ENCODE assay signal across 8 cellular contexts in genomic region chr20:17611290-17611539, GRCh38. TPM values are rescaled to one million over a fixed set of nuclear protein-coding genes. Genes with fewer than 3 reads are reported as not detected.
A peak's percentile ranks its signal among the peaks of the same experiment; 100 is the strongest.
DNase-seq lines count a peak whose midpoint lies in the region; ATAC-seq and TF ChIP-seq lines count a peak whose summit lies in the region.

No MANE protein-coding gene starts in this region.

- peak overlapping the region; percentile 88 for H3K27ac Mint-ChIP-seq in CD4-positive, alpha-beta T cell
- no peak overlapping the region for H3K27ac Mint-ChIP-seq in neural progenitor cell

- H3K4me3 ChIP-seq in MM.1S (ENCODE audit: low read length): no peak overlapping the region
- peak overlapping the region; percentile 45 for H3K4me3 ChIP-seq in coronary artery
- no peak overlapping the region for H3K4me3 ChIP-seq in osteoblast (ENCODE audit: insufficient read depth, low read length)
- H3K4me3 ChIP-seq in SJCRH30: no peak overlapping the region
- no peak overlapping the region for H3K4me3 ChIP-seq in neural progenitor cell

- peak; percentile 25 for ATAC-seq in CD4-positive, alpha-beta T cell (ENCODE audit: poor library complexity)
- ATAC-seq in HG03439 (IDR thresholded peaks at IDR 0.05; ENCODE audit: unreplicated experiment): no peak
- no peak for ATAC-seq in GM21360 (IDR thresholded peaks at IDR 0.05; ENCODE audit: unreplicated experiment)

- H3K4me3 Mint-ChIP-seq in CD4-positive, alpha-beta T cell: peak overlapping the region; percentile 25
- H3K4me3 Mint-ChIP-seq in neural progenitor cell: no peak overlapping the region

- CTCF ChIA-PET in CD4-positive, alpha-beta T cell (lab: Charles Lee): interaction anchor here (0.6 to 2.4 kb wide), 3 partner anchors 49 to 74 kb away, joined by 4 to 8 read pairs (median 5); partner anchors contain the start of gene RRBP1

- H3K9me3 Mint-ChIP-seq in CD4-positive, alpha-beta T cell: no peaks in the 10 kb centered on the region
- no peaks in the 10 kb centered on the region for H3K9me3 Mint-ChIP-seq in neural progenitor cell

- H3K36me3 ChIP-seq in MM.1S (replicated peaks; ENCODE audit: insufficient read depth, low read length) (no peaks in the 10 kb centered on the region), osteoblast (ENCODE audit: insufficient read depth, low read length) (peaks cover 67% of the 10 kb centered on the region), SJCRH30 (peaks cover 5% of the 10 kb centered on the region), neural progenitor cell (no peaks in the 10 kb centered on the region)

- no peaks in the 10 kb centered on the region for H3K9me3 ChIP-seq in CD4-positive, alpha-beta T cell (ENCODE audit: control insufficient read depth, low read length)
- H3K9me3 ChIP-seq in MM.1S (replicated peaks; ENCODE audit: insufficient read depth, low read length) (no peaks in the 10 kb centered on the region), osteoblast (ENCODE audit: low read depth, low read length) (no peaks in the 10 kb centered on the region), SJCRH30 (replicated peaks) (no peaks in the 10 kb centered on the region), neural progenitor cell (ENCODE audit: low read depth) (no peaks in the 10 kb centered on the region)

- H3K79me2 ChIP-seq in MM.1S (ENCODE audit: low read length) (0 out of 2 replicates have a peak, but pooled peaks cover 6% of the 10 kb centered on the region), osteoblast (ENCODE audit: insufficient read depth, low read length) (peaks cover 9% of the 10 kb centered on the region), neural progenitor cell (ENCODE audit: low read depth) (no peaks in the 10 kb centered on the region)

- H3K9ac ChIP-seq in MM.1S (ENCODE audit: low read length) (no peak overlapping the region), neural progenitor cell (no peak overlapping the region)

- DNase-seq in CD4-positive, alpha-beta T cell: no peak
- DNase-seq in MM.1S: no peak
- DNase-seq in coronary artery (ENCODE audit: low spot score): no peak
- DNase-seq in osteoblast (ENCODE audit: insufficient read length, low spot score, missing footprints): peak; percentile 84
- DNase-seq in SJCRH30: no peak
- DNase-seq in neural progenitor cell (ENCODE audit: low spot score): no peak

- peaks cover 43% of the 10 kb centered on the region for H3F3A ChIP-seq in MM.1S (ENCODE audit: insufficient read depth, low read length)
- no peaks in the 10 kb centered on the region for H3F3A ChIP-seq in neural progenitor cell (ENCODE audit: low read depth)

- TF ChIP-seq CTCF in CD4-positive, alpha-beta T cell (IDR thresholded peaks at IDR 0.05): peak; percentile 36
- TF ChIP-seq CTCF in MM.1S (IDR thresholded peaks at IDR 0.05; ENCODE audit: low read length): no peak
- no peak for TF ChIP-seq CTCF in coronary artery (IDR thresholded peaks at IDR 0.05)
- TF ChIP-seq CTCF in osteoblast (IDR thresholded peaks at IDR 0.05; ENCODE audit: extremely low read depth, low read depth, low read length): no peak
- TF ChIP-seq CTCF in neural progenitor cell (IDR thresholded peaks at IDR 0.05): no peak

- peaks cover 44% of the 10 kb centered on the region for H3K4me1 Mint-ChIP-seq in CD4-positive, alpha-beta T cell (ENCODE audit: low read depth)
- H3K4me1 Mint-ChIP-seq in neural progenitor cell: peaks cover 10% of the 10 kb centered on the region

- no peaks in the 10 kb centered on the region for H3K9me2 ChIP-seq in MM.1S (replicated peaks; ENCODE audit: insufficient read depth, low read length)

- no peaks in the 10 kb centered on the region for H3K27me3 Mint-ChIP-seq in CD4-positive, alpha-beta T cell
- H3K27me3 Mint-ChIP-seq in neural progenitor cell (ENCODE audit: insufficient read depth, low read depth): peaks cover 7% of the 10 kb centered on the region

- H3K36me3 Mint-ChIP-seq in CD4-positive, alpha-beta T cell (ENCODE audit: low read depth): peaks cover 31% of the 10 kb centered on the region
- H3K36me3 Mint-ChIP-seq in neural progenitor cell: peaks cover 8% of the 10 kb centered on the region

- H4K20me1 ChIP-seq in MM.1S (ENCODE audit: insufficient read depth, low read length) (no peaks in the 10 kb centered on the region), osteoblast (ENCODE audit: insufficient read depth, low read length) (peaks cover 39% of the 10 kb centered on the region), neural progenitor cell (ENCODE audit: low read depth) (peaks cover 36% of the 10 kb centered on the region)

- H3K27ac ChIP-seq in CD4-positive, alpha-beta T cell (ENCODE audit: low read depth, low read length): peak overlapping the region; percentile 83
- peak overlapping the region; percentile 52; the same call in 1 of the 2 replicates for H3K27ac ChIP-seq in MM.1S (ENCODE audit: low read length)
- H3K27ac ChIP-seq in coronary artery: peak overlapping the region; percentile 74 to 93
- H3K27ac ChIP-seq in osteoblast (ENCODE audit: low read depth, low read length): peak overlapping the region; percentile 85
- no peak overlapping the region for H3K27ac ChIP-seq in SJCRH30
- no peak overlapping the region for H3K27ac ChIP-seq in neural progenitor cell

- no peak overlapping the region for H2AFZ ChIP-seq in MM.1S (ENCODE audit: low read length)
- no peak overlapping the region for H2AFZ ChIP-seq in osteoblast (ENCODE audit: low read length)
- H2AFZ ChIP-seq in neural progenitor cell (replicated peaks): no peak overlapping the region

- H3K4me2 ChIP-seq in MM.1S (ENCODE audit: low read depth, low read length) (peak overlapping the region; percentile 16; the same call in 1 of the 2 replicates), osteoblast (ENCODE audit: insufficient read depth, low read length) (no peak overlapping the region), neural progenitor cell (no peak overlapping the region)

- no peaks in the 10 kb centered on the region for H3K27me3 ChIP-seq in CD4-positive, alpha-beta T cell (ENCODE audit: control insufficient read depth, insufficient read depth, low read length)
- no peaks in the 10 kb centered on the region for H3K27me3 ChIP-seq in MM.1S (replicated peaks; ENCODE audit: insufficient read depth, low read length)
- H3K27me3 ChIP-seq in osteoblast (ENCODE audit: insufficient read depth, low read length): no peaks in the 10 kb centered on the region
- no peaks in the 10 kb centered on the region for H3K27me3 ChIP-seq in SJCRH30
- H3K27me3 ChIP-seq in neural progenitor cell: no peaks in the 10 kb centered on the region

- intact Hi-C loops in CD4-positive, alpha-beta T cell (cut with DNase I, micrococcal nuclease): loop anchor here in 1 of 2 experiments (5.0 kb wide), 1 partner anchor 71 kb away; the partner anchor contains the start of gene RRBP1

- POLR2A ChIA-PET in CD4-positive, alpha-beta T cell (lab: Charles Lee): interaction anchor here (1.0 to 2.5 kb wide), 7 partner anchors 9 to 245 kb away, joined by 3 to 42 read pairs (median 4); partner anchors contain the start of genes DSTN and RRBP1

- H3K4me1 ChIP-seq in MM.1S (ENCODE audit: low read length): peaks cover 18% of the 10 kb centered on the region
- H3K4me1 ChIP-seq in osteoblast (ENCODE audit: insufficient read depth, low read length): peaks cover 11% of the 10 kb centered on the region
- no peaks in the 10 kb centered on the region for H3K4me1 ChIP-seq in SJCRH30
- H3K4me1 ChIP-seq in neural progenitor cell: no peaks in the 10 kb centered on the region

RNA-seq across cellular contexts. Expression of gene DSTN, which starts 41.3 kb away (rescaled TPM):
- 10 to 100 TPM; 36.0 to 38.9 TPM for total RNA-seq in CD4-positive, alpha-beta T cell
- 627 and 634 TPM in 2 replicates for total RNA-seq in osteoblast
- 117 and 121 TPM in 2 replicates for total RNA-seq in SJCRH30 (2014; rRNA removed; shearing (Covaris generic))
- 107 and 158 TPM in 2 replicates for total RNA-seq in neural progenitor cell (ENCODE audit: low replicate concordance)

Comparison
In these comparisons a context has a peak if more than half of its experiments do, and no peak if none do; other contexts are left out.
1. H3K27ac ChIP-seq: peak in CD4-positive, alpha-beta T cell (single experiment), MM.1S (single experiment), coronary artery (2 of 2) and osteoblast (single experiment); none in SJCRH30 (single experiment) and neural progenitor cell (single experiment).